ENCODE assay signal across 9 cellular contexts in genomic region chr11:47847537-47847891, GRCh38. TPM values are rescaled to one million over a fixed set of nuclear protein-coding genes. Genes with fewer than 3 reads are reported as not detected.
A peak's percentile ranks its signal among the peaks of the same experiment; 100 is the strongest.
DNase-seq lines count a peak whose midpoint lies in the region; ATAC-seq, FAIRE-seq and TF ChIP-seq lines count a peak whose summit lies in the region.
"Had no signal": no experiment of that assay in that cellular context is flagged by ENCODE, and none has a peak within 500 bp of the region (broad histone marks: within the 10 kb centered on the region; RNA-seq: fewer than 3 reads in every experiment).

No MANE protein-coding gene starts in this region.

- no peaks in the 10 kb centered on the region for H3K27me3 Mint-ChIP-seq in stimulated activated naive CD8-positive, alpha-beta T cell treated with anti-CD3 and anti-CD28 coated beads, Interleukin-15, Interleukin-2, amounts not matched to agents 100 ng/mL and 50 ng/mL, for 24 hours

- H3K36me3 ChIP-seq in bronchial epithelial cell (ENCODE audit: control insufficient read depth, insufficient read depth, low read length): peaks cover 3% of the 10 kb centered on the region
- no peaks in the 10 kb centered on the region for H3K36me3 ChIP-seq in mucosa of descending colon (ENCODE audit: low read depth)
- peaks cover 0 to under 1% of the 10 kb centered on the region in 2 donors for H3K36me3 ChIP-seq in aorta (ENCODE audit: control insufficient read depth in 1 of 2, insufficient read depth in 2 of 2, low read length in 1 of 2)

- no peak for ATAC-seq in stimulated activated naive CD8-positive, alpha-beta T cell treated with anti-CD3 and anti-CD28 coated beads, Interleukin-15, Interleukin-2, amounts not matched to agents 100 U/mL and 50 U/mL, for 24 hours
- ATAC-seq in mucosa of descending colon (no peak), aorta (ENCODE audit: low FRiP score) (no peak)

- H3K27ac ChIP-seq in aorta (ENCODE audit: low read depth in 1 of 2, low read length in 2 of 2): peak overlapping the region in 1 of 2 donors; percentile 82

- H3K27me3 ChIP-seq in bronchial epithelial cell (ENCODE audit: control insufficient read depth, insufficient read depth, low read length) (no peaks in the 10 kb centered on the region), aorta (ENCODE audit: control insufficient read depth in 1 of 2, insufficient read depth in 2 of 2, low read length in 1 of 2) (no peaks in the 10 kb centered on the region)

- no peak for FAIRE-seq in bronchial epithelial cell (lab: Jason Lieb, UNC)

- H3K9me3 Mint-ChIP-seq in stimulated activated naive CD8-positive, alpha-beta T cell treated with anti-CD3 and anti-CD28 coated beads, Interleukin-15, Interleukin-2, amounts not matched to agents 100 ng/mL and 50 ng/mL, for 24 hours: no peaks in the 10 kb centered on the region

- peaks cover 25% of the 10 kb centered on the region for H3K36me3 Mint-ChIP-seq in stimulated activated naive CD8-positive, alpha-beta T cell treated with anti-CD3 and anti-CD28 coated beads, Interleukin-15, Interleukin-2, amounts not matched to agents 100 ng/mL and 50 ng/mL, for 24 hours (ENCODE audit: low read depth)

- DNase-seq in stimulated activated naive CD8-positive, alpha-beta T cell treated with anti-CD3 and anti-CD28 coated beads, Interleukin-15, Interleukin-2, amounts not matched to agents 100 U/mL and 50 U/mL, for 24 hours: no peak
- DNase-seq in bronchial epithelial cell (ENCODE audit: low read depth) (no peak), mucosa of descending colon (no peak), aorta (no peak), mucosa of gallbladder (ENCODE audit: low spot score) (no peak), erythroblast (lab: John Stamatoyannopoulos, UW) (no peak)
- no peak for DNase-seq in stimulated activated CD4-positive, alpha-beta T cell treated with anti-CD3 and anti-CD28 coated beads, Interleukin-1b, Interleukin-23, amount 100 ng/mL, for 48 hours
- DNase-seq: foreskin melanocyte had no signal

- TF ChIP-seq CTCF in bronchial epithelial cell (IDR thresholded peaks at IDR 0.05; ENCODE audit: insufficient read depth, low read length, severe bottlenecking) (no peak), mucosa of descending colon (IDR thresholded peaks at IDR 0.05) (no peak)

- H3K4me1 Mint-ChIP-seq in stimulated activated naive CD8-positive, alpha-beta T cell treated with anti-CD3 and anti-CD28 coated beads, Interleukin-15, Interleukin-2, amounts not matched to agents 100 ng/mL and 50 ng/mL, for 24 hours (ENCODE audit: low read depth): peaks cover 60% of the 10 kb centered on the region

- H3K4me3 ChIP-seq in bronchial epithelial cell (ENCODE audit: low read depth, low read length): peak overlapping the region; percentile 82
- peak overlapping the region; percentile 76 for H3K4me3 ChIP-seq in mucosa of descending colon
- peak overlapping the region; percentile 68 to 73 for H3K4me3 ChIP-seq in aorta (ENCODE audit: low read length in 2 of 2)

- H3K27ac Mint-ChIP-seq in stimulated activated naive CD8-positive, alpha-beta T cell treated with anti-CD3 and anti-CD28 coated beads, Interleukin-15, Interleukin-2, amounts not matched to agents 100 ng/mL and 50 ng/mL, for 24 hours: peak overlapping the region; percentile 99

- intact Hi-C loops in mucosa of descending colon (cut with DNase I, micrococcal nuclease) (no loop called here), aorta (cut with DNase I) (loop anchor here in 1 of 2 donors (10.0 kb wide), 1 partner anchor 257 kb away; no protein-coding TSS in a partner anchor)

- H3K4me3 Mint-ChIP-seq in stimulated activated naive CD8-positive, alpha-beta T cell treated with anti-CD3 and anti-CD28 coated beads, Interleukin-15, Interleukin-2, amounts not matched to agents 100 ng/mL and 50 ng/mL, for 24 hours: peak overlapping the region; percentile 99

- 3 to 4% methylated on average over 8 of the region's 8 CpGs for WGBS in aorta, 2 donors

- H3K4me1 ChIP-seq in mucosa of descending colon (ENCODE audit: low read depth) (peaks cover 11% of the 10 kb centered on the region), aorta (ENCODE audit: control insufficient read depth in 1 of 2, insufficient read depth in 2 of 2, low read length in 2 of 2) (no peaks in the 10 kb centered on the region)

- H3K9me3 ChIP-seq in mucosa of descending colon (no peaks in the 10 kb centered on the region), aorta (ENCODE audit: control insufficient read depth, low read length) (no peaks in the 10 kb centered on the region)

- no peak for TF ChIP-seq POLR2A in erythroblast (IDR thresholded peaks at IDR 0.05; ENCODE audit: low read length)

RNA-seq across cellular contexts. Expression of gene NUP160, which starts 0.6 kb away (rescaled TPM):
- total RNA-seq in bronchial epithelial cell (21.4 and 28.4 TPM in 2 replicates), mucosa of descending colon (10 to 100 TPM; 24.3 to 28.4 (median 28.2) TPM), aorta (10 to 100 TPM; 27.5 to 38.2 TPM), mucosa of gallbladder (26.1 TPM)
- 10 to 100 TPM in 1 of 2 donors, 1 to 10 TPM in 1; 5.0 to 15.8 TPM for polyA plus RNA-seq in aorta
